In the genomic region with DNA sequence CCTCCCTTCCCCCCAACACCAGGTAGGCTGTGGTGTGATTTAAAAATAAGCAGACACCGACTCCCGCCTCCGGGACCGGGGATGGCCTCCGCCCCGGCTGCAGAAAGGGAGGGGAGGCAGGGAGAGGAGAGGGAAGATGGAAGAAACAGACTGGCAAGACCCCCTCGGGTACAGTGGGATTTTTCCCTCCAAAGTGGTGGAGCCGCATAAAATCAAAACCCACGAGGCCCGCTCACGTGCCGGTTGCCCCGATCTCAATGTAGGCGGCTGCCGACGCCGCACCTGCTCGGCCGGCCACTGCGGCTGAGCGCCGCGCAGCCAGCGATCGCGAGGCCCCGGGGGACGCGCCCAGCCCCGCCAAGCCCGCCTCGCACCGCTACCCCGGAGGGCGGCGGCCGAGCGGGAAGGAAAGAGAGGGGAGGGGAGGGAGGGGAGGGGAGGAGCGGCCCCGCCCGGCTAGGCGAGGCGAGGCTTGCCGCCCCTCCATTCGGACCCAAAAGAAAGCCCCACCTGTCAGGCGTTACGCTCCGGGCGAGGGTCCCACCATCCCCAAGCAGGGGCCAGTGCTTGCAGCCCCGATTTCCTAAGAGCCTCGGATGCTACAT, we compare ENCODE assay signal across 1 cellular context.
TF ChIP-seq lines count a peak whose summit lies in the region.

No MANE protein-coding gene starts in this region.

TF ChIP-seq in GM12878, 131 proteins besides CTCF, POLR2A, EP300 and RAD21:
- TF ChIP-seq PML (IDR thresholded peaks at IDR 0.05; ENCODE audit: low read length): no peak
- TF ChIP-seq BHLHE40 (IDR thresholded peaks at IDR 0.05; ENCODE audit: borderline replicate concordance in 1 of 2, low read depth in 2 of 2, low read length in 1 of 2): peak; percentile 60 to 86; a peak in 3 of 4 replicates
- TF ChIP-seq TCF7 (IDR thresholded peaks at IDR 0.05; ENCODE audit: borderline replicate concordance): no peak
